9 cellular contexts compared by ENCODE assay signal in the genomic region with DNA sequence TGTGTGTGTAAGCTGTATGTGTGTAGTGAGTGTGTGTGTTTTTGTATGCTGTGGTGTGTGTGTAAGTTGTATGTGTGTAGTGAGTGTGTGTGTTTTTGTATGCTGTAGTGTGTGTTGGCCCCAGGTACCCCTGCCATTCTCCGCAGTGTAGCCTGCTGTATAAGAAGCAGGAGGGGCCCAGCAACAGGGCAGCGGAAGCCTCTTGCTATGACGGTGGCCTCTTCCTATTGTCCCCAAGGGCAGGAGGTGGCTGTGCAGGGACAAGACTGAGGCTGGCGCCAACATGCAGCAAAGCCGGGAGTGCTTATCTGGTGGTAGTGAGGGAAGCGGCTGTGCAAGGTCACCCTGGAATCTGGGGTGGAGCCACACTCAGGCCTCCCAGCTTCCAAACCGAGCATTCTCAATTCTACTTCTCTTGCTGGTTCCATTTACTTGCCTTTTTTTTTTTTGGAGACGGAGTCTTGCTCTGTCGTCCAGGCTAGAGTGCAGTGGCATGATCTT. TPM values are rescaled to one million over a fixed set of nuclear protein-coding genes. Genes with fewer than 3 reads are reported as not detected.
A peak's percentile ranks its signal among the peaks of the same experiment; 100 is the strongest.
DNase-seq lines count a peak whose midpoint lies in the region; ATAC-seq, FAIRE-seq and TF ChIP-seq lines count a peak whose summit lies in the region.
"Had no signal": no experiment of that assay in that cellular context is flagged by ENCODE, and none has a peak within 500 bp of the region (broad histone marks: within the 10 kb centered on the region; RNA-seq: fewer than 3 reads in every experiment).

No MANE protein-coding gene starts in this region.

- 7 to 14% (median 7%) methylated on average over 9 of the region's 9 CpGs for WGBS in heart left ventricle, 4 donors

- no peak overlapping the region for H3K27ac ChIP-seq in WERI-Rb-1
- H3K27ac ChIP-seq in heart left ventricle, result peak overlapping the region; percentile 48 to 93 (median 82)
- H3K27ac ChIP-seq in gastrocnemius medialis, result peak overlapping the region in 3 of 4 donors; percentile 58 to 80 (median 64)
- no peak overlapping the region for H3K27ac ChIP-seq in MM.1S (ENCODE audit: low read length)

- no peak for TF ChIP-seq POLR2A in GM12892 (IDR thresholded peaks at IDR 0.05; ENCODE audit: low read depth, low read length)
- TF ChIP-seq POLR2A in heart left ventricle (IDR thresholded peaks at IDR 0.05), result no peak
- TF ChIP-seq POLR2A in gastrocnemius medialis (IDR thresholded peaks at IDR 0.05), result no peak

- TF ChIP-seq CTCF in WERI-Rb-1 (IDR thresholded peaks at IDR 0.05; ENCODE audit: low read depth, low read length), result no peak
- TF ChIP-seq CTCF in heart left ventricle (IDR thresholded peaks at IDR 0.05), result no peak
- no peak for TF ChIP-seq CTCF in gastrocnemius medialis (IDR thresholded peaks at IDR 0.05 in 4 of 5, conservative IDR thresholded peaks at IDR 0.05 in 1 of 5)
- no peak for TF ChIP-seq CTCF in MM.1S (IDR thresholded peaks at IDR 0.05; ENCODE audit: low read length)

- H3K79me2 ChIP-seq in MM.1S (ENCODE audit: low read length), result no peaks in the 10 kb centered on the region

- no peak overlapping the region for H2AFZ ChIP-seq in MM.1S (ENCODE audit: low read length)

- intact Hi-C loops in heart left ventricle (cut with DNase I), result no loop called here
- intact Hi-C loops in gastrocnemius medialis (cut with DNase I; ENCODE audit: low total_unique reads), result no loop called here

- in situ Hi-C loops in gastrocnemius medialis (cut with MboI; ENCODE audit: low sequenced_read_pairs in 4 of 4), result no loop called here

- H3K9me2 ChIP-seq in MM.1S (replicated peaks; ENCODE audit: insufficient read depth, low read length), result no peaks in the 10 kb centered on the region

- H3K27me3 ChIP-seq in WERI-Rb-1 (ENCODE audit: insufficient read depth, low read depth, severe bottlenecking) (no peaks in the 10 kb centered on the region), heart left ventricle (no peaks in the 10 kb centered on the region), gastrocnemius medialis (no peaks in the 10 kb centered on the region), MM.1S (replicated peaks; ENCODE audit: insufficient read depth, low read length) (no peaks in the 10 kb centered on the region)

- H3K9me3 ChIP-seq in WERI-Rb-1 (ENCODE audit: severe bottlenecking) (peaks cover 2% of the 10 kb centered on the region), heart left ventricle (no peaks in the 10 kb centered on the region), gastrocnemius medialis (no peaks in the 10 kb centered on the region), MM.1S (replicated peaks; ENCODE audit: insufficient read depth, low read length) (no peaks in the 10 kb centered on the region)

- no peak overlapping the region for H3K4me2 ChIP-seq in MM.1S (ENCODE audit: low read depth, low read length)

- no peak for DNase-seq in GM12892 (ENCODE audit: insufficient read length)
- DNase-seq in WERI-Rb-1, result peak; percentile 80
- DNase-seq in heart left ventricle, result peak; percentile 84 to 93 (median 87)
- no peak for DNase-seq in gastrocnemius medialis
- DNase-seq in MM.1S, result no peak
- DNase-seq in stimulated activated CD4-positive, alpha-beta T cell treated with anti-CD3 and anti-CD28 coated beads, Interleukin-12 subunit alpha, Interleukin-12 subunit beta, amount 100 ng/mL, for 4 hours, result no peak
- no peak for DNase-seq in HCEC 1CT
- DNase-seq in putamen (ENCODE audit: low spot score), result no peak
- DNase-seq: activated T-cell treated with anti-CD3 and anti-CD28 coated beads, Interleukin-2, amount 50 U/mL, for 48 hours had no signal

- H3K36me3 ChIP-seq in WERI-Rb-1 (no peaks in the 10 kb centered on the region), heart left ventricle (no peaks in the 10 kb centered on the region), gastrocnemius medialis (no peaks in the 10 kb centered on the region), MM.1S (replicated peaks; ENCODE audit: insufficient read depth, low read length) (no peaks in the 10 kb centered on the region)

- H3K4me3 ChIP-seq in WERI-Rb-1 (ENCODE audit: low read depth, low read length) (no peak overlapping the region), heart left ventricle (peak overlapping the region in 1 of 12 donors; percentile 1), gastrocnemius medialis (no peak overlapping the region), MM.1S (ENCODE audit: low read length) (no peak overlapping the region)

- peak; percentile 80 for FAIRE-seq in GM12892 (lab: Jason Lieb, UNC)

- no peak overlapping the region for H3K9ac ChIP-seq in MM.1S (ENCODE audit: low read length)

- H3F3A ChIP-seq in MM.1S (ENCODE audit: insufficient read depth, low read length), result peaks cover 15% of the 10 kb centered on the region

- H3K4me1 ChIP-seq in heart left ventricle, result peaks cover 13 to 90% (median 56%) of the 10 kb centered on the region in 12 donors
- peaks cover 4 to 22% of the 10 kb centered on the region in 2 donors for H3K4me1 ChIP-seq in gastrocnemius medialis
- H3K4me1 ChIP-seq in MM.1S (ENCODE audit: low read length), result peaks cover 19% of the 10 kb centered on the region

- H4K20me1 ChIP-seq in MM.1S (ENCODE audit: insufficient read depth, low read length), result no peaks in the 10 kb centered on the region

- ATAC-seq in heart left ventricle (peak; percentile 82 to 89 (median 86)), gastrocnemius medialis (peak; percentile 35 to 47)

RNA-seq across cellular contexts. Expression of a gene that starts 5.1 kb away (rescaled TPM):
- polyA plus RNA-seq in GM12892 (2012; ENCODE audit: missing spikeins), result not detected
- total RNA-seq in heart left ventricle (10 to 100 TPM in 2 of 9 donors, 1 to 10 TPM in 7; 4.1 to 10.3 (median 6.8) TPM), gastrocnemius medialis (1 to 10 TPM; 1.3 to 4.4 (median 2.5) TPM)
- polyA plus RNA-seq in heart left ventricle, result 10 to 100 TPM in 1 of 2 donors, 1 to 10 TPM in 1; 7.4 to 11.3 TPM

RNA-seq across cellular contexts. Expression of a gene that starts 8.4 kb away (rescaled TPM):
- not detected for polyA plus RNA-seq in GM12892 (2012; ENCODE audit: missing spikeins)
- total RNA-seq in heart left ventricle (1 to 10 TPM in 8 of 9 donors, under 1 TPM in 1; 0.97 to 9.5 (median 4.4) TPM), gastrocnemius medialis (1 to 10 TPM in 3 of 4 donors, not detected in 1; 3.2 to 5.1 (median 3.3) TPM)
- 1 to 10 TPM; 3.7 to 6.3 TPM for polyA plus RNA-seq in heart left ventricle

RNA-seq across cellular contexts. Expression of a gene that starts 43.6 kb away (rescaled TPM):
- polyA plus RNA-seq in GM12892 (2012; ENCODE audit: missing spikeins), result not detected
- total RNA-seq in heart left ventricle (not detected), gastrocnemius medialis (not detected)
- not detected for polyA plus RNA-seq in heart left ventricle

RNA-seq across cellular contexts. Expression of a gene that starts 44.2 kb away (rescaled TPM):
- not detected for polyA plus RNA-seq in GM12892 (2012; ENCODE audit: missing spikeins)
- total RNA-seq in heart left ventricle, result not detected
- polyA plus RNA-seq in heart left ventricle, result not detected
- total RNA-seq in gastrocnemius medialis, result not detected

Comparison
In these comparisons a context has a peak if more than half of its experiments do, and no peak if none do; other contexts are left out.
1. DNase-seq: peak in WERI-Rb-1 (single experiment) and heart left ventricle (5 of 5); none in GM12892 (single experiment), gastrocnemius medialis (0 of 2), MM.1S (single experiment), stimulated activated CD4-positive, alpha-beta T cell treated with anti-CD3 and anti-CD28 coated beads, Interleukin-12 subunit alpha, Interleukin-12 subunit beta, amount 100 ng/mL, for 4 hours (single experiment), HCEC 1CT (single experiment) and putamen (single experiment).
2. H3K27ac ChIP-seq: peak in heart left ventricle (12 of 12) and gastrocnemius medialis (3 of 4); none in WERI-Rb-1 (single experiment) and MM.1S (single experiment).